Comparison of ENCODE assay signal across 19 cellular contexts in genomic region chr4:178010596-178010995, GRCh38.
DNase-seq lines count a peak whose midpoint lies in the region; ATAC-seq, FAIRE-seq and TF ChIP-seq lines count a peak whose summit lies in the region.
"Had no signal": no experiment of that assay in that cellular context is flagged by ENCODE, and none has a peak within 500 bp of the region (broad histone marks: within the 10 kb centered on the region; RNA-seq: fewer than 3 reads in every experiment).

No MANE protein-coding gene starts in this region.

- no peak overlapping the region for H3K4me2 ChIP-seq in A549
- no peak overlapping the region for H3K4me2 ChIP-seq in IMR-90 (ENCODE audit: low read depth, low read length)
- H3K4me2 ChIP-seq in H1 (ENCODE audit: insufficient read depth in 1 of 2, low read depth in 2 of 2, low read length in 2 of 2), result no peak overlapping the region
- H3K4me2 ChIP-seq: BLaER1 treated with 17β-estradiol and CSF1 and Interleukin-3, amounts not matched to agents 10 nM and 100 nM had no signal

- CTCF ChIA-PET in A549 (lab: Yijun Ruan, JAX), result no interaction called here
- CTCF ChIA-PET in IMR-90 (lab: Yijun Ruan, JAX), result no interaction called here
- CTCF ChIA-PET in H1 (lab: Charles Lee; ENCODE audit: partially characterized antibody), result no interaction called here

- H3K27ac Mint-ChIP-seq in stimulated activated effector memory CD8-positive, alpha-beta T cell treated with anti-CD3 and anti-CD28 coated beads, Interleukin-12 subunit alpha, Interleukin-12 subunit beta, amount 100 ng/mL, for 72 hours, result no peak overlapping the region
- H3K27ac Mint-ChIP-seq: B cell; CD4-positive, alpha-beta T cell; CD8-positive, alpha-beta T cell had no signal

- no peak overlapping the region for H2BK12ac ChIP-seq in H1 (ENCODE audit: low read depth, low read length)

- H3K36me3 ChIP-seq in IMR-90 (ENCODE audit: control insufficient read depth, insufficient read depth, low read length) (no peaks in the 10 kb centered on the region), H1 (ENCODE audit: control insufficient read depth in 2 of 4, insufficient read depth in 4 of 4, low read length in 3 of 4) (no peaks in the 10 kb centered on the region)
- H3K36me3 ChIP-seq: BLaER1 treated with 17β-estradiol and CSF1 and Interleukin-3, amounts not matched to agents 10 nM and 100 nM had no signal

- H3K4ac ChIP-seq in IMR-90 (ENCODE audit: low read depth, low read length) (no peak overlapping the region), H1 (replicated peaks; ENCODE audit: insufficient read length, low read depth, low read length) (no peak overlapping the region)

- H3K14ac ChIP-seq in IMR-90 (replicated peaks; ENCODE audit: low read depth, low read length), result no peak overlapping the region
- H3K14ac ChIP-seq in H1 (ENCODE audit: insufficient read length), result no peak overlapping the region

- peaks cover 8% of the 10 kb centered on the region for H3K9me3 Mint-ChIP-seq in stimulated activated effector memory CD8-positive, alpha-beta T cell treated with anti-CD3 and anti-CD28 coated beads, Interleukin-12 subunit alpha, Interleukin-12 subunit beta, amount 100 ng/mL, for 72 hours

- FAIRE-seq in A549 (lab: Jason Lieb, UNC) (no peak), H1 (lab: Jason Lieb, UNC) (no peak)
- FAIRE-seq: A204.1, G401.6, GM12891 had no signal

- POLR2A ChIA-PET in A549 (lab: Yijun Ruan, JAX) (no interaction called here), IMR-90 (lab: Charles Lee; ENCODE audit: unreplicated experiment) (no interaction called here), H1 (lab: Charles Lee; ENCODE audit: partially characterized antibody) (no interaction called here)

- no peak overlapping the region for H2BK5ac ChIP-seq in IMR-90 (ENCODE audit: low read depth, low read length, poor library complexity, severe bottlenecking)
- no peak overlapping the region for H2BK5ac ChIP-seq in H1 (ENCODE audit: low read depth, low read length)

- BruUV-seq in IMR-90 (replicated peaks; lab: Mats Ljungman, UMichigan), result no TSS peak

- no peak overlapping the region for H2BK20ac ChIP-seq in IMR-90 (ENCODE audit: low read depth, low read length)
- H2BK20ac ChIP-seq in H1 (ENCODE audit: low read length), result no peak overlapping the region

- no peak for ATAC-seq in A549
- ATAC-seq in IMR-90 (ENCODE audit: low read depth), result no peak
- no peak for ATAC-seq in GM19035 (IDR thresholded peaks at IDR 0.05; ENCODE audit: unreplicated experiment)
- ATAC-seq in stimulated activated effector memory CD8-positive, alpha-beta T cell treated with anti-CD3 and anti-CD28 coated beads, Interleukin-12 subunit alpha, Interleukin-12 subunit beta, amount 100 ng/mL, for 72 hours, result no peak
- ATAC-seq: CD8-positive, alpha-beta T cell had no signal

- WGBS in A549 (ENCODE audit: missing lambda C conversion rate), result 41% methylated on average over 3 of the region's 3 CpGs
- no CpG with 5 or more reads among the region's 3 CpGs for WGBS in IMR-90 (ENCODE audit: extremely low coverage in 2 of 2, insufficient read length in 1 of 2), 2 experiments
- 90% methylated on average over 3 of the region's 3 CpGs; no CpG with 5 or more reads in 1 of the 2 experiments for WGBS in H1 (ENCODE audit: extremely low coverage in 1 of 2, insufficient coverage in 1 of 2, insufficient read length in 1 of 2, insufficient replicate concordance in 2 of 2, low coverage in 1 of 2, low lambda C conversion rate in 2 of 2, missing lambda C conversion rate in 1 of 2), 2 experiments

- no peaks in the 10 kb centered on the region for H3K23me2 ChIP-seq in H1 (ENCODE audit: low read depth, low read length)

- H3K4me1 ChIP-seq in A549 (no peaks in the 10 kb centered on the region), IMR-90 (ENCODE audit: control insufficient read depth, insufficient read depth, low read length) (no peaks in the 10 kb centered on the region), H1 (replicated peaks in 1 of 4; ENCODE audit: control insufficient read depth in 3 of 4, insufficient read depth in 4 of 4, low read length in 3 of 4) (no peaks in the 10 kb centered on the region)
- H3K4me1 ChIP-seq: BLaER1 treated with 17β-estradiol and CSF1 and Interleukin-3, amounts not matched to agents 10 nM and 100 nM; Caco-2 had no signal

- TF ChIP-seq CTCF in A549 (IDR thresholded peaks at IDR 0.05) (no peak), IMR-90 (conservative IDR thresholded peaks at IDR 0.05; ENCODE audit: low read depth, low read length) (no peak), H1 (IDR thresholded peaks at IDR 0.05; ENCODE audit: control extremely low read depth in 1 of 3, insufficient read depth in 1 of 3, low read depth in 1 of 3, low read length in 3 of 3) (no peak)

- TF ChIP-seq EP300 in A549 (IDR thresholded peaks at IDR 0.05), result no peak
- no peak for TF ChIP-seq EP300 in H1 (IDR thresholded peaks at IDR 0.05; ENCODE audit: borderline replicate concordance in 1 of 2, low read depth in 2 of 2, low read length in 2 of 2)

- H3K56ac ChIP-seq in IMR-90 (ENCODE audit: extremely low read depth, insufficient read depth, low read length), result no peak overlapping the region
- no peak overlapping the region for H3K56ac ChIP-seq in H1 (replicated peaks; ENCODE audit: insufficient read length, low read depth, low read length)

- H4K5ac ChIP-seq in IMR-90 (ENCODE audit: low read depth, low read length) (no peak overlapping the region), H1 (ENCODE audit: insufficient read length, low read depth, low read length) (no peak overlapping the region)

- TF ChIP-seq RAD21 in A549 (conservative IDR thresholded peaks at IDR 0.05 in 1 of 2, IDR thresholded peaks at IDR 0.05 in 1 of 2) (no peak), IMR-90 (IDR thresholded peaks at IDR 0.05; ENCODE audit: low read length) (no peak), H1 (IDR thresholded peaks at IDR 0.05 in 1 of 2, conservative IDR thresholded peaks at IDR 0.05 in 1 of 2; ENCODE audit: low read depth in 2 of 2, low read length in 2 of 2) (no peak)

- H3K4me3 Mint-ChIP-seq in stimulated activated effector memory CD8-positive, alpha-beta T cell treated with anti-CD3 and anti-CD28 coated beads, Interleukin-12 subunit alpha, Interleukin-12 subunit beta, amount 100 ng/mL, for 72 hours, result no peak overlapping the region
- H3K4me3 Mint-ChIP-seq: B cell; CD4-positive, alpha-beta T cell; CD8-positive, alpha-beta T cell had no signal

- H2AK9ac ChIP-seq in IMR-90 (replicated peaks; ENCODE audit: low read depth, low read length, poor library complexity), result no peak overlapping the region

- H4K91ac ChIP-seq in IMR-90 (ENCODE audit: insufficient read depth, low read depth, low read length), result no peak overlapping the region
- no peak overlapping the region for H4K91ac ChIP-seq in H1 (replicated peaks; ENCODE audit: insufficient read length, low read length)

- TF ChIP-seq POLR2A in A549 (IDR thresholded peaks at IDR 0.05; ENCODE audit: low read length), result no peak
- no peak for TF ChIP-seq POLR2A in IMR-90 (IDR thresholded peaks at IDR 0.05; ENCODE audit: low read depth, low read length)
- TF ChIP-seq POLR2A in H1 (IDR thresholded peaks at IDR 0.05; ENCODE audit: control extremely low read depth in 1 of 2, low read depth in 2 of 2, low read length in 2 of 2), result no peak

- H3K4me3 ChIP-seq in A549 (no peak overlapping the region), IMR-90 (ENCODE audit: insufficient read depth, low read depth, low read length) (no peak overlapping the region), H1 (ENCODE audit: extremely low read depth in 1 of 4, insufficient read depth in 2 of 4, low read depth in 3 of 4, low read length in 4 of 4) (no peak overlapping the region)
- H3K4me3 ChIP-seq: BLaER1 treated with 17β-estradiol and CSF1 and Interleukin-3, amounts not matched to agents 10 nM and 100 nM had no signal

- no peak overlapping the region for H3K27ac ChIP-seq in A549
- no peak overlapping the region for H3K27ac ChIP-seq in IMR-90 (ENCODE audit: insufficient read depth, low read length)
- no peak overlapping the region for H3K27ac ChIP-seq in H1 (ENCODE audit: low read depth, low read length)
- H3K27ac ChIP-seq: BLaER1 treated with 17β-estradiol and CSF1 and Interleukin-3, amounts not matched to agents 10 nM and 100 nM; C4-2B had no signal

- in situ Hi-C loops in IMR-90 (cut with MboI; ENCODE audit: low sequenced_read_pairs), result no loop called here

- no peaks in the 10 kb centered on the region for H3K79me2 ChIP-seq in H1 (ENCODE audit: control insufficient read depth in 1 of 2, insufficient read depth in 2 of 2, low read length in 2 of 2)

- H4K8ac ChIP-seq in IMR-90 (ENCODE audit: low read depth in 2 of 2, low read length in 2 of 2) (no peak overlapping the region), H1 (ENCODE audit: extremely low read depth, insufficient read depth, low read length) (no peak overlapping the region)

- H3K36me3 Mint-ChIP-seq in stimulated activated effector memory CD8-positive, alpha-beta T cell treated with anti-CD3 and anti-CD28 coated beads, Interleukin-12 subunit alpha, Interleukin-12 subunit beta, amount 100 ng/mL, for 72 hours, result no peaks in the 10 kb centered on the region
- H3K36me3 Mint-ChIP-seq: CD8-positive, alpha-beta T cell had no signal

- dilution Hi-C loops in IMR-90 (cut with HindIII; ENCODE audit: low sequenced_read_pairs, unreplicated experiment), result no loop called here

- H3K18ac ChIP-seq in IMR-90 (ENCODE audit: low read depth, low read length) (no peak overlapping the region), H1 (ENCODE audit: extremely low read depth, low read length) (no peak overlapping the region)

- H3K9me3 ChIP-seq in A549 (no peaks in the 10 kb centered on the region), IMR-90 (ENCODE audit: control insufficient read depth, insufficient read depth, low read length) (no peaks in the 10 kb centered on the region), H1 (ENCODE audit: insufficient read depth in 2 of 2, low read depth in 1 of 2, low read length in 1 of 2) (peaks cover 0 to 8% of the 10 kb centered on the region in 2 experiments; a peak in 1 of 4 replicates)
- H3K9me3 ChIP-seq: BLaER1 treated with 17β-estradiol and CSF1 and Interleukin-3, amounts not matched to agents 10 nM and 100 nM; Caco-2 had no signal

- H3K4me1 Mint-ChIP-seq in stimulated activated effector memory CD8-positive, alpha-beta T cell treated with anti-CD3 and anti-CD28 coated beads, Interleukin-12 subunit alpha, Interleukin-12 subunit beta, amount 100 ng/mL, for 72 hours, result no peaks in the 10 kb centered on the region
- H3K4me1 Mint-ChIP-seq: B cell had no signal

- no peaks in the 10 kb centered on the region for H4K20me1 ChIP-seq in IMR-90 (ENCODE audit: insufficient read depth, low read length)
- H4K20me1 ChIP-seq in H1 (replicated peaks in 1 of 2; ENCODE audit: control insufficient read depth in 1 of 2, insufficient read depth in 2 of 2, low read length in 2 of 2), result no peaks in the 10 kb centered on the region
- H4K20me1 ChIP-seq: BLaER1 treated with 17β-estradiol and CSF1 and Interleukin-3, amounts not matched to agents 10 nM and 100 nM had no signal

- no peaks in the 10 kb centered on the region for H3K9me1 ChIP-seq in IMR-90 (ENCODE audit: insufficient read depth, low read length)

- no peak overlapping the region for H3K23ac ChIP-seq in IMR-90 (ENCODE audit: low read depth, low read length)
- no peak overlapping the region for H3K23ac ChIP-seq in H1 (ENCODE audit: insufficient read length)

- H3K9ac ChIP-seq in IMR-90 (ENCODE audit: low read depth, low read length) (no peak overlapping the region), H1 (replicated peaks in 1 of 4; ENCODE audit: extremely low read depth in 1 of 4, low read depth in 3 of 4, low read length in 3 of 4) (no peak overlapping the region)
- H3K9ac ChIP-seq: BLaER1 treated with 17β-estradiol and CSF1 and Interleukin-3, amounts not matched to agents 10 nM and 100 nM had no signal

- DNase-seq in A549 (ENCODE audit: low read depth in 1 of 2, low spot score in 1 of 2) (no peak), IMR-90 (no peak), H1 (ENCODE audit: low read depth in 1 of 2, low spot score in 2 of 2) (no peak)
- no peak for DNase-seq in stimulated activated effector memory CD8-positive, alpha-beta T cell treated with anti-CD3 and anti-CD28 coated beads, Interleukin-12 subunit alpha, Interleukin-12 subunit beta, amount 100 ng/mL, for 72 hours (ENCODE audit: low spot score in 2 of 2)
- DNase-seq: 8988T; AML-193; Caco-2; Calu3; CD4-positive, alpha-beta T cell; CD8-positive, alpha-beta T cell; DMS79 treated with DMSO at 0.1 percent for 48 hours; GF-D8 had no signal

- H2BK120ac ChIP-seq in IMR-90 (ENCODE audit: low read depth, low read length), result no peak overlapping the region
- no peak overlapping the region for H2BK120ac ChIP-seq in H1 (replicated peaks; ENCODE audit: low read depth, low read length)

- H3K27me3 ChIP-seq in IMR-90 (ENCODE audit: control insufficient read depth, insufficient read depth, low read length) (no peaks in the 10 kb centered on the region), H1 (replicated peaks in 1 of 4; ENCODE audit: control insufficient read depth in 3 of 4, extremely low read depth in 1 of 4, insufficient read depth in 3 of 4, low read length in 3 of 4) (no peaks in the 10 kb centered on the region)
- H3K27me3 ChIP-seq: BLaER1 treated with 17β-estradiol and CSF1 and Interleukin-3, amounts not matched to agents 10 nM and 100 nM had no signal

- H2AFZ ChIP-seq in IMR-90 (replicated peaks; ENCODE audit: low read length, poor library complexity), result no peak overlapping the region
- H2AFZ ChIP-seq in H1 (ENCODE audit: low read length), result no peak overlapping the region

- H2BK15ac ChIP-seq in IMR-90 (ENCODE audit: low read depth, low read length) (no peak overlapping the region), H1 (ENCODE audit: low read length) (no peak overlapping the region)

- H3K79me1 ChIP-seq in IMR-90 (ENCODE audit: low read depth in 1 of 2, low read length in 2 of 2) (no peaks in the 10 kb centered on the region), H1 (ENCODE audit: low read depth, low read length) (no peaks in the 10 kb centered on the region)

- no peak overlapping the region for H2AK5ac ChIP-seq in IMR-90 (ENCODE audit: low read depth, low read length)
- no peak overlapping the region for H2AK5ac ChIP-seq in H1 (ENCODE audit: low read depth, low read length)

- intact Hi-C loops in IMR-90 (cut with micrococcal nuclease), result no loop called here

Comparison
In these comparisons a context has a peak if more than half of its experiments do, and no peak if none do; other contexts are left out.
1. Of the 18 proteins assayed by ChIP-seq in both H1 and A549: peak only in H1: none; only in A549: none; in both: MAFK; in neither: 17.